Comparison of ENCODE assay signal across 8 cellular contexts in genomic region chr3:155753038-155753647, GRCh38. TPM values are rescaled to one million over a fixed set of nuclear protein-coding genes. Genes with fewer than 3 reads are reported as not detected.
DNase-seq lines count a peak whose midpoint lies in the region; ATAC-seq, FAIRE-seq and TF ChIP-seq lines count a peak whose summit lies in the region.

No MANE protein-coding gene starts in this region.

- CTCF ChIA-PET in A549 (lab: Yijun Ruan, JAX) = interaction anchor here (0.7 to 1.4 kb wide), 5 partner anchors 9 to 219 kb away, joined by 3 to 4 read pairs (median 3); no protein-coding TSS in a partner anchor

- ATAC-seq in A549 (peak; percentile 58 to 77; a peak in 3 of 6 replicates), HG03460 (IDR thresholded peaks at IDR 0.05; ENCODE audit: unreplicated experiment) (no peak)

- H3K9me3 ChIP-seq in A549 (no peaks in the 10 kb centered on the region), astrocyte (ENCODE audit: insufficient read depth, low read depth, low read length) (no peaks in the 10 kb centered on the region)

- no peaks in the 10 kb centered on the region for H3K79me2 ChIP-seq in astrocyte (ENCODE audit: insufficient read depth, low read length)

- H3K4me3 ChIP-seq in A549 (no peak overlapping the region), astrocyte (ENCODE audit: insufficient read depth, low read depth, low read length) (no peak overlapping the region)

- no peaks in the 10 kb centered on the region for H3K36me3 ChIP-seq in astrocyte (ENCODE audit: insufficient read depth, low read length)

- no peaks in the 10 kb centered on the region for H3K27me3 ChIP-seq in astrocyte (ENCODE audit: insufficient read depth, low read length)

- TF ChIP-seq POLR2A in A549 (IDR thresholded peaks at IDR 0.05; ENCODE audit: low read length) = no peak

- H3K4me1 Mint-ChIP-seq in astrocyte (ENCODE audit: low read depth, unreplicated experiment) (peaks cover 6% of the 10 kb centered on the region), neural crest cell (peaks cover 24% of the 10 kb centered on the region)

- H3K36me3 Mint-ChIP-seq in astrocyte (ENCODE audit: low read depth, unreplicated experiment) = no peaks in the 10 kb centered on the region
- no peaks in the 10 kb centered on the region for H3K36me3 Mint-ChIP-seq in neural crest cell (ENCODE audit: low read depth)

- no peaks in the 10 kb centered on the region for H3K9me3 Mint-ChIP-seq in astrocyte (ENCODE audit: unreplicated experiment)
- no peaks in the 10 kb centered on the region for H3K9me3 Mint-ChIP-seq in neural crest cell

- no peak for FAIRE-seq in A549 (lab: Jason Lieb, UNC)
- no peak for FAIRE-seq in astrocyte (lab: Jason Lieb, UNC)

- peaks cover 19% of the 10 kb centered on the region for H3K4me1 ChIP-seq in A549
- peaks cover 6% of the 10 kb centered on the region for H3K4me1 ChIP-seq in astrocyte (ENCODE audit: insufficient read depth, low read length)

- TF ChIP-seq CTCF in A549 (IDR thresholded peaks at IDR 0.05) (peak; percentile 75), GM10266 (IDR thresholded peaks at IDR 0.05; ENCODE audit: control insufficient read depth, insufficient read depth, low read depth, missing control alignments) (peak; percentile 49), astrocyte (IDR thresholded peaks at IDR 0.05; ENCODE audit: insufficient read depth, low read depth, low read length) (peak; percentile 34), neural crest cell (conservative IDR thresholded peaks at IDR 0.05) (peak; percentile 58)

- H2AFZ ChIP-seq in astrocyte (ENCODE audit: low read depth, low read length) = no peak overlapping the region

- H4K20me1 ChIP-seq in astrocyte (ENCODE audit: insufficient read depth, low read length) = no peaks in the 10 kb centered on the region

- TF ChIP-seq EP300 in A549 (IDR thresholded peaks at IDR 0.05) = no peak

- WGBS in A549 (ENCODE audit: missing lambda C conversion rate) = 63% methylated on average over 11 of the region's 11 CpGs

- H3K4me3 Mint-ChIP-seq in astrocyte (ENCODE audit: unreplicated experiment) (no peak overlapping the region), neural crest cell (no peak overlapping the region)

- H3K27me3 Mint-ChIP-seq in astrocyte (ENCODE audit: low read depth, unreplicated experiment) = no peaks in the 10 kb centered on the region
- no peaks in the 10 kb centered on the region for H3K27me3 Mint-ChIP-seq in neural crest cell (ENCODE audit: low read depth)

- peak; percentile 71 to 73 for TF ChIP-seq RAD21 in A549 (conservative IDR thresholded peaks at IDR 0.05 in 1 of 2, IDR thresholded peaks at IDR 0.05 in 1 of 2)

- peak in 1 of 2 experiments; percentile 56 for DNase-seq in A549 (ENCODE audit: low read depth in 1 of 2, low spot score in 1 of 2)
- peak; percentile 34 for DNase-seq in GM10266 (ENCODE audit: extremely low spot score)
- DNase-seq in NCI-H1105 (lab: John Stamatoyannopoulos, UW) = peak; percentile 30
- no peak for DNase-seq in astrocyte (ENCODE audit: low read depth)
- no peak for DNase-seq in neural crest cell (ENCODE audit: low read depth, low spot score)
- DNase-seq in NCI-H128 (lab: John Stamatoyannopoulos, UW; ENCODE audit: unreplicated experiment) = no peak
- DNase-seq in GOT3 (lab: John Stamatoyannopoulos, UW) = no peak

- H3K4me2 ChIP-seq in A549 (0 out of 3 replicates have a peak overlapping the region, but pooled peaks have one; percentile 9), astrocyte (ENCODE audit: low read length) (no peak overlapping the region)

- no peak overlapping the region for H3K9ac ChIP-seq in astrocyte (ENCODE audit: low read length)

- POLR2A ChIA-PET in A549 (lab: Yijun Ruan, JAX) = no interaction called here

- H3K27ac Mint-ChIP-seq in astrocyte (ENCODE audit: unreplicated experiment) = no peak overlapping the region
- H3K27ac Mint-ChIP-seq in neural crest cell (ENCODE audit: unreplicated experiment) = no peak overlapping the region

- H3K27ac ChIP-seq in A549 (no peak overlapping the region), astrocyte (ENCODE audit: low read depth, low read length) (no peak overlapping the region)

TF ChIP-seq in A549, 52 proteins besides CTCF, POLR2A, EP300 and RAD21:
- TF ChIP-seq SMC3 (IDR thresholded peaks at IDR 0.05) (peak; percentile 66), ZC3H11A (IDR thresholded peaks at IDR 0.05) (no peak), MYC (IDR thresholded peaks at IDR 0.05; ENCODE audit: borderline replicate concordance, low read length) (no peak)
TF ChIP-seq in A549: peak in this region for 1.

RNA-seq across cellular contexts. Expression of gene PLCH1, which starts 8.3 kb away (rescaled TPM):
- polyA plus RNA-seq in A549 (2011; rRNA removed) (11.1 and 14.8 TPM in 2 replicates), A549 (2017; fragmentation: RNase III; extraction: RNeasy Plus Mini Kit Qiagen cat#74134 plus additional on column Dnase treatment) (2.1 to 2.2 TPM (median 2.1 TPM) in 3 replicates)
- polyA plus RNA-seq in A549 (2012; cell fraction: cytosol; rRNA removed) = 2.4 and 2.5 TPM in 2 replicates
- polyA plus RNA-seq in A549 (2012; cell fraction: nucleus; rRNA removed) = 2.3 and 2.6 TPM in 2 replicates
- 26.0 and 30.0 TPM in 2 replicates for polyA minus RNA-seq in A549 (2011; rRNA and poly(A)+ RNA removed)
- total RNA-seq in astrocyte (0.65 and 1.2 TPM in 2 replicates), neural crest cell (21.4 and 22.4 TPM in 2 replicates)

RNA-seq across cellular contexts. Expression of gene C3orf33, which starts 52.9 kb away (rescaled TPM):
- polyA plus RNA-seq in A549 (2011; rRNA removed) (9.3 and 11.1 TPM in 2 replicates), A549 (2017; fragmentation: RNase III; extraction: RNeasy Plus Mini Kit Qiagen cat#74134 plus additional on column Dnase treatment) (7.7 to 8.3 TPM (median 7.9 TPM) in 3 replicates)
- polyA plus RNA-seq in A549 (2012; cell fraction: cytosol; rRNA removed) = 3.5 and 3.6 TPM in 2 replicates
- 1.3 and 4.8 TPM in 2 replicates for polyA plus RNA-seq in A549 (2012; cell fraction: nucleus; rRNA removed)
- 1.6 and 1.7 TPM in 2 replicates for polyA minus RNA-seq in A549 (2011; rRNA and poly(A)+ RNA removed)
- total RNA-seq in astrocyte (2.4 and 3.2 TPM in 2 replicates), neural crest cell (4.2 and 4.4 TPM in 2 replicates)

Comparison
In these comparisons a context has a peak if more than half of its experiments do, and no peak if none do; other contexts are left out.
1. DNase-seq: peak in GM10266 (single experiment) and NCI-H1105 (single experiment); none in astrocyte (single experiment), neural crest cell (single experiment), NCI-H128 (single experiment) and GOT3 (single experiment).
2. RNA of gene PLCH1, which starts 8.3 kb away (total RNA-seq): 21.4 to 22.4 TPM in neural crest cell; 0.65 to 1.2 TPM in astrocyte; every median in the first group is over 10 times any median in the second.
3. Peak in every context shown above with its lines, with median percentiles within 50 percentile points of each other: CTCF ChIP-seq.